17 cellular contexts compared by ENCODE assay signal in genomic region chr12:75460194-75460593, GRCh38. TPM values are rescaled to one million over a fixed set of nuclear protein-coding genes. Genes with fewer than 3 reads are reported as not detected.
DNase-seq lines count a peak whose midpoint lies in the region; ATAC-seq and TF ChIP-seq lines count a peak whose summit lies in the region.
"Had no signal": no experiment of that assay in that cellular context is flagged by ENCODE, and none has a peak within 500 bp of the region (broad histone marks: within the 10 kb centered on the region; RNA-seq: fewer than 3 reads in every experiment).

No MANE protein-coding gene starts in this region.

- H3K27ac Mint-ChIP-seq in CD4-positive, alpha-beta memory T cell, result peak overlapping the region in 6 of 7 donors; percentile 2 to 88 (median 70)
- peak overlapping the region; percentile 30 to 37 for H3K27ac Mint-ChIP-seq in T-cell
- H3K27ac Mint-ChIP-seq: CD4-positive, alpha-beta T cell had no signal

- no peaks in the 10 kb centered on the region for H3K27me3 Mint-ChIP-seq in CD4-positive, alpha-beta memory T cell
- no peaks in the 10 kb centered on the region for H3K27me3 Mint-ChIP-seq in T-cell
- H3K27me3 Mint-ChIP-seq: CD4-positive, alpha-beta T cell had no signal

- no peak overlapping the region for H3K9ac ChIP-seq in GM23248

- H3F3A ChIP-seq in GM23248 (ENCODE audit: insufficient read depth), result peaks cover 8% of the 10 kb centered on the region

- H2AFZ ChIP-seq in GM23248, result no peak overlapping the region

- no peaks in the 10 kb centered on the region for H3K36me3 ChIP-seq in CD4-positive, alpha-beta memory T cell (ENCODE audit: insufficient read depth, low read length)
- H3K36me3 ChIP-seq in GM23248 (ENCODE audit: low read depth) (no peaks in the 10 kb centered on the region), vagina (no peaks in the 10 kb centered on the region)
- H3K36me3 ChIP-seq: MG63 had no signal

- CTCF ChIA-PET in CD4-positive, alpha-beta memory T cell (lab: Charles Lee; ENCODE audit: partially characterized antibody), result interaction anchor here (0.9 to 4.1 kb wide), 4 partner anchors 11 to 69 kb away, joined by 6 to 37 read pairs (median 12); partner anchors contain the start of gene GLIPR1L2
- CTCF ChIA-PET in T-cell (lab: Charles Lee), result interaction anchor here in 1 of 2 donors (0.6 kb wide), 1 partner anchor 52 kb away, joined by 3 read pairs; the partner anchor contains the start of gene KRR1

- H3K4me3 Mint-ChIP-seq in CD4-positive, alpha-beta memory T cell, result peak overlapping the region in 7 of 8 donors; percentile 19 to 79 (median 64)
- H3K4me3 Mint-ChIP-seq in T-cell, result no peak overlapping the region

- intact Hi-C loops in CD4-positive, alpha-beta memory T cell (cut with micrococcal nuclease), result no loop called here
- intact Hi-C loops in vagina (cut with DNase I), result no loop called here

- peaks cover 42 to 67% (median 55%) of the 10 kb centered on the region in 4 donors for H3K4me1 Mint-ChIP-seq in CD4-positive, alpha-beta memory T cell
- H3K4me1 Mint-ChIP-seq in T-cell, result peaks cover 40 to 53% (median 45%) of the 10 kb centered on the region in 3 donors

- no peaks in the 10 kb centered on the region for H4K20me1 ChIP-seq in GM23248 (ENCODE audit: insufficient read depth)

- no peak overlapping the region for H3K27ac ChIP-seq in CD4-positive, alpha-beta memory T cell (ENCODE audit: low read depth, low read length)
- no peak overlapping the region for H3K27ac ChIP-seq in GM23248
- H3K27ac ChIP-seq in vagina, result no peak overlapping the region

- no peaks in the 10 kb centered on the region for H3K9me2 ChIP-seq in GM23248 (ENCODE audit: insufficient read depth)

- H3K36me3 Mint-ChIP-seq in CD4-positive, alpha-beta memory T cell, result peaks cover 0 to 3% of the 10 kb centered on the region in 2 donors
- peaks cover 2% of the 10 kb centered on the region for H3K36me3 Mint-ChIP-seq in T-cell

- no peak overlapping the region for H3K4me3 ChIP-seq in CD4-positive, alpha-beta memory T cell (ENCODE audit: low read length in 2 of 2)
- no peak overlapping the region for H3K4me3 ChIP-seq in GM23248
- H3K4me3 ChIP-seq in fibroblast of villous mesenchyme (ENCODE audit: low read depth, low read length), result no peak overlapping the region
- no peak overlapping the region for H3K4me3 ChIP-seq in vagina
- H3K4me3 ChIP-seq: MG63 had no signal

- ATAC-seq in T-cell (replicated peaks in 1 of 4), result no peak

- in situ Hi-C loops in GM23248 (cut with MboI), result no loop called here

- POLR2A ChIA-PET in CD4-positive, alpha-beta memory T cell (lab: Charles Lee; ENCODE audit: partially characterized antibody), result interaction anchor here (1.3 to 16.6 kb wide), 2 partner anchors 9 to 20 kb away, joined by 3 to 204 read pairs; partner anchors contain the start of gene GLIPR1
- POLR2A ChIA-PET in T-cell (lab: Charles Lee), result interaction anchor here in 1 of 2 donors (0.6 kb wide), 1 partner anchor 631 kb away, joined by 3 read pairs; no protein-coding TSS in a partner anchor

- H3K4me1 ChIP-seq in CD4-positive, alpha-beta memory T cell (ENCODE audit: insufficient read depth, low read length), result peaks cover 48% of the 10 kb centered on the region
- H3K4me1 ChIP-seq in GM23248 (ENCODE audit: insufficient read depth), result peaks cover 7% of the 10 kb centered on the region; the same call in 1 of the 2 replicates
- H3K4me1 ChIP-seq in vagina, result no peaks in the 10 kb centered on the region

- peak overlapping the region; percentile 37 for H3K4me2 ChIP-seq in GM23248 (ENCODE audit: unreplicated experiment)

- no peaks in the 10 kb centered on the region for H3K27me3 ChIP-seq in CD4-positive, alpha-beta memory T cell (ENCODE audit: insufficient read depth, low read length)
- H3K27me3 ChIP-seq in GM23248 (replicated peaks; ENCODE audit: insufficient read depth) (no peaks in the 10 kb centered on the region), vagina (no peaks in the 10 kb centered on the region)
- H3K27me3 ChIP-seq: MG63 had no signal

- TF ChIP-seq POLR2A in vagina (IDR thresholded peaks at IDR 0.05), result no peak

- H3K9me3 Mint-ChIP-seq in CD4-positive, alpha-beta memory T cell, result peaks cover 0 to 9% (median 4%) of the 10 kb centered on the region in 8 donors
- H3K9me3 Mint-ChIP-seq in T-cell, result peaks cover 0 to 3% (median 0%) of the 10 kb centered on the region in 3 donors
- H3K9me3 Mint-ChIP-seq: CD4-positive, alpha-beta T cell had no signal

- no peaks in the 10 kb centered on the region for H3K9me3 ChIP-seq in CD4-positive, alpha-beta memory T cell (ENCODE audit: control insufficient read depth in 1 of 2, low read length in 2 of 2)
- H3K9me3 ChIP-seq in GM23248 (ENCODE audit: low read depth) (peaks cover 3% of the 10 kb centered on the region), vagina (no peaks in the 10 kb centered on the region)

- TF ChIP-seq CTCF in fibroblast of villous mesenchyme (IDR thresholded peaks at IDR 0.05; ENCODE audit: insufficient read depth, low read depth, low read length), result no peak
- TF ChIP-seq CTCF in vagina (IDR thresholded peaks at IDR 0.05), result no peak

- H3K79me2 ChIP-seq in GM23248 (ENCODE audit: insufficient read depth), result no peaks in the 10 kb centered on the region

- DNase-seq in CD4-positive, alpha-beta memory T cell, result no peak
- DNase-seq in GM23248, result no peak
- DNase-seq in T-cell, result no peak
- DNase-seq in fibroblast of villous mesenchyme (ENCODE audit: low read depth), result peak; percentile 10
- no peak for DNase-seq in GM03348 (ENCODE audit: low spot score)
- DNase-seq in stimulated activated CD4-positive, alpha-beta T cell treated with anti-CD3 and anti-CD28 coated beads, Interleukin-2, amount 100 ng/mL, for 48 hours, result no peak
- no peak for DNase-seq in vagina (ENCODE audit: extremely low spot score in 2 of 2)
- DNase-seq: CD4-positive, alpha-beta T cell; DMS153; Karpas-422; MG63; NCI-H1417 treated with DMSO at 0.1 percent for 48 hours; NCI-H187; NCI-H446 treated with DMSO at 0.1 percent for 48 hours; NCI-H526 treated with DMSO at 0.1 percent for 48 hours; OCI-M1; SHP77 had no signal

RNA-seq across cellular contexts. Expression of gene GLIPR1, which starts 20.4 kb away (rescaled TPM):
- 10 to 100 TPM; 96.1 to 99.8 TPM for total RNA-seq in CD4-positive, alpha-beta memory T cell
- 100 to 1,000 TPM; 159 to 222 TPM for polyA plus RNA-seq in CD4-positive, alpha-beta memory T cell
- 272 and 303 TPM in 2 replicates for total RNA-seq in GM23248 (2014; rRNA removed; shearing (Covaris generic))
- 488 and 507 TPM in 2 replicates for polyA plus RNA-seq in GM23248 (2016; fragmentation: Nextera tagmentation; extraction: Ambion mirVana)
- 100 to 1,000 TPM in 1 of 5 donors, 10 to 100 TPM in 4; 42.9 to 102 (median 53.5) TPM for total RNA-seq in T-cell
- 51.5 and 60.0 TPM in 2 replicates for total RNA-seq in fibroblast of villous mesenchyme
- 6.6 TPM for total RNA-seq in vagina

RNA-seq across cellular contexts. Expression of gene KRR1, which starts 51.2 kb away (rescaled TPM):
- total RNA-seq in CD4-positive, alpha-beta memory T cell, result 10 to 100 TPM; 60.7 to 65.0 TPM
- 10 to 100 TPM; 51.2 to 66.1 TPM for polyA plus RNA-seq in CD4-positive, alpha-beta memory T cell
- total RNA-seq in GM23248 (2014; rRNA removed; shearing (Covaris generic)), result 45.3 and 54.9 TPM in 2 replicates
- polyA plus RNA-seq in GM23248 (2016; fragmentation: Nextera tagmentation; extraction: Ambion mirVana), result 35.1 and 37.4 TPM in 2 replicates
- total RNA-seq in T-cell (100 to 1,000 TPM in 2 of 5 donors, 10 to 100 TPM in 3; 53.7 to 122 (median 66.5) TPM), fibroblast of villous mesenchyme (27.4 and 31.1 TPM in 2 replicates), vagina (21.4 TPM)

Comparison
In these comparisons a context has a peak if more than half of its experiments do, and no peak if none do; other contexts are left out.
1. H3K4me3 Mint-ChIP-seq: peak in CD4-positive, alpha-beta memory T cell (7 of 8); none in T-cell (0 of 3).